ENCODE assay signal across 7 cellular contexts in genomic region chr15:60396560-60396963, GRCh38. TPM values are rescaled to one million over a fixed set of nuclear protein-coding genes. Genes with fewer than 3 reads are reported as not detected.
DNase-seq lines count a peak whose midpoint lies in the region; ATAC-seq lines count a peak whose summit lies in the region.

No MANE protein-coding gene starts in this region.

- H3K9me3 Mint-ChIP-seq in activated T-helper 1 cell treated with anti-CD3 and anti-CD28 coated beads, Interleukin-12 subunit alpha, Interleukin-12 subunit beta, Interleukin-2, Interleukin-4 antibody, amounts not matched to agents 30 ng/mL and 10 ng/mL and 1 ng/mL, durations not matched to agents 14 hours and 24 hours and 36 hours, result no peaks in the 10 kb centered on the region

- H3K27ac ChIP-seq in HUES48 (ENCODE audit: low read depth, low read length) (peak overlapping the region; percentile 83), stomach smooth muscle (ENCODE audit: low read length) (peak overlapping the region; percentile 84)

- peak overlapping the region; percentile 97 for H3K4me3 Mint-ChIP-seq in activated T-helper 1 cell treated with anti-CD3 and anti-CD28 coated beads, Interleukin-12 subunit alpha, Interleukin-12 subunit beta, Interleukin-2, Interleukin-4 antibody, amounts not matched to agents 30 ng/mL and 10 ng/mL and 1 ng/mL, durations not matched to agents 14 hours and 24 hours and 36 hours

- H3K4me1 ChIP-seq in HUES48 (ENCODE audit: control insufficient read depth, insufficient read depth, low read length), result peaks cover 77% of the 10 kb centered on the region
- H3K4me1 ChIP-seq in iPS-15b (ENCODE audit: control insufficient read depth, insufficient read depth, low read length), result peaks cover 37% of the 10 kb centered on the region
- peaks cover 63% of the 10 kb centered on the region for H3K4me1 ChIP-seq in stomach smooth muscle (ENCODE audit: control insufficient read depth, insufficient read depth, low read length)

- no peaks in the 10 kb centered on the region for H3K27me3 Mint-ChIP-seq in activated T-helper 1 cell treated with anti-CD3 and anti-CD28 coated beads, Interleukin-12 subunit alpha, Interleukin-12 subunit beta, Interleukin-2, Interleukin-4 antibody, amounts not matched to agents 30 ng/mL and 10 ng/mL and 1 ng/mL, durations not matched to agents 14 hours and 24 hours and 36 hours (ENCODE audit: insufficient read depth)

- peaks cover 36% of the 10 kb centered on the region for H3K36me3 Mint-ChIP-seq in activated T-helper 1 cell treated with anti-CD3 and anti-CD28 coated beads, Interleukin-12 subunit alpha, Interleukin-12 subunit beta, Interleukin-2, Interleukin-4 antibody, amounts not matched to agents 30 ng/mL and 10 ng/mL and 1 ng/mL, durations not matched to agents 14 hours and 24 hours and 36 hours (ENCODE audit: low read depth)

- H3K27me3 ChIP-seq in HUES48 (ENCODE audit: control insufficient read depth, insufficient read depth, low read length) (peaks cover 16% of the 10 kb centered on the region), iPS-15b (ENCODE audit: control insufficient read depth, insufficient read depth, low read length) (peaks cover 14% of the 10 kb centered on the region), stomach smooth muscle (ENCODE audit: control insufficient read depth in 1 of 2, insufficient read depth in 2 of 2, low read length in 2 of 2) (no peaks in the 10 kb centered on the region)

- peak overlapping the region; percentile 97 for H3K27ac Mint-ChIP-seq in activated T-helper 1 cell treated with anti-CD3 and anti-CD28 coated beads, Interleukin-12 subunit alpha, Interleukin-12 subunit beta, Interleukin-2, Interleukin-4 antibody, amounts not matched to agents 30 ng/mL and 10 ng/mL and 1 ng/mL, durations not matched to agents 14 hours and 24 hours and 36 hours

- H3K9me3 ChIP-seq in HUES48 (ENCODE audit: control insufficient read depth, insufficient read depth, low read length) (no peaks in the 10 kb centered on the region), iPS-15b (ENCODE audit: control insufficient read depth, insufficient read depth, low read length) (no peaks in the 10 kb centered on the region), stomach smooth muscle (ENCODE audit: control insufficient read depth in 2 of 2, low read length in 2 of 2) (no peaks in the 10 kb centered on the region)

- H3K36me3 ChIP-seq in HUES48 (ENCODE audit: control insufficient read depth, insufficient read depth, low read length), result peaks cover 17% of the 10 kb centered on the region; the same call in 1 of the 2 replicates
- no peaks in the 10 kb centered on the region for H3K36me3 ChIP-seq in iPS-15b (ENCODE audit: control insufficient read depth, insufficient read depth, low read length)
- peaks cover 6 to 8% of the 10 kb centered on the region in 2 donors for H3K36me3 ChIP-seq in stomach smooth muscle (ENCODE audit: control insufficient read depth in 2 of 2, insufficient read depth in 2 of 2, low read length in 2 of 2)

- H3K4me1 Mint-ChIP-seq in activated T-helper 1 cell treated with anti-CD3 and anti-CD28 coated beads, Interleukin-12 subunit alpha, Interleukin-12 subunit beta, Interleukin-2, Interleukin-4 antibody, amounts not matched to agents 30 ng/mL and 10 ng/mL and 1 ng/mL, durations not matched to agents 14 hours and 24 hours and 36 hours (ENCODE audit: low read depth), result peaks cover 67% of the 10 kb centered on the region

- peak overlapping the region; percentile 81 for H3K9ac ChIP-seq in HUES48 (ENCODE audit: low read depth, low read length)
- H3K9ac ChIP-seq in iPS-15b (ENCODE audit: low read depth, low read length), result no peak overlapping the region
- H3K9ac ChIP-seq in stomach smooth muscle (ENCODE audit: low read length in 2 of 2), result peak overlapping the region; percentile 84 to 94

- intact Hi-C loops in activated T-helper 1 cell treated with anti-CD3 and anti-CD28 coated beads, Interleukin-12 subunit alpha, Interleukin-12 subunit beta, Interleukin-2, Interleukin-4 antibody, amounts not matched to agents 30 ng/mL and 10 ng/mL and 1 ng/mL, durations not matched to agents 14 hours and 24 hours and 36 hours (cut with micrococcal nuclease), result loop anchor here (2.0 to 10.0 kb wide), 5 partner anchors 46 to 708 kb away; partner anchors contain the start of gene BNIP2

- no peak for DNase-seq in activated T-helper 1 cell treated with anti-CD3 and anti-CD28 coated beads, Interleukin-12 subunit alpha, Interleukin-12 subunit beta, Interleukin-2, Interleukin-4 antibody, amounts not matched to agents 30 ng/mL and 10 ng/mL and 1 ng/mL, durations not matched to agents 14 hours and 24 hours and 36 hours (ENCODE audit: low spot score)
- no peak for DNase-seq in NCI-H1436 (lab: John Stamatoyannopoulos, UW)

- H3K4me3 ChIP-seq in HUES48 (ENCODE audit: low read depth, low read length) (peak overlapping the region; percentile 93), iPS-15b (ENCODE audit: low read depth, low read length) (peak overlapping the region; percentile 73), stomach smooth muscle (ENCODE audit: low read length in 2 of 2) (peak overlapping the region; percentile 90 to 95)

- no peak for ATAC-seq in HG03521 (IDR thresholded peaks at IDR 0.05; ENCODE audit: unreplicated experiment)
- no peak for ATAC-seq in HG03039 (IDR thresholded peaks at IDR 0.05; ENCODE audit: unreplicated experiment)

RNA-seq across cellular contexts. Expression of gene ANXA2, which starts 1.2 kb away (rescaled TPM):
- total RNA-seq in activated T-helper 1 cell treated with anti-CD3 and anti-CD28 coated beads, Interleukin-12 subunit alpha, Interleukin-12 subunit beta, Interleukin-2, Interleukin-4 antibody, amounts not matched to agents 30 ng/mL and 10 ng/mL and 1 ng/mL, durations not matched to agents 14 hours and 24 hours and 36 hours, result 243 and 247 TPM in 2 replicates
